Comparison of ENCODE assay signal across 1 cellular context in the genomic region with DNA sequence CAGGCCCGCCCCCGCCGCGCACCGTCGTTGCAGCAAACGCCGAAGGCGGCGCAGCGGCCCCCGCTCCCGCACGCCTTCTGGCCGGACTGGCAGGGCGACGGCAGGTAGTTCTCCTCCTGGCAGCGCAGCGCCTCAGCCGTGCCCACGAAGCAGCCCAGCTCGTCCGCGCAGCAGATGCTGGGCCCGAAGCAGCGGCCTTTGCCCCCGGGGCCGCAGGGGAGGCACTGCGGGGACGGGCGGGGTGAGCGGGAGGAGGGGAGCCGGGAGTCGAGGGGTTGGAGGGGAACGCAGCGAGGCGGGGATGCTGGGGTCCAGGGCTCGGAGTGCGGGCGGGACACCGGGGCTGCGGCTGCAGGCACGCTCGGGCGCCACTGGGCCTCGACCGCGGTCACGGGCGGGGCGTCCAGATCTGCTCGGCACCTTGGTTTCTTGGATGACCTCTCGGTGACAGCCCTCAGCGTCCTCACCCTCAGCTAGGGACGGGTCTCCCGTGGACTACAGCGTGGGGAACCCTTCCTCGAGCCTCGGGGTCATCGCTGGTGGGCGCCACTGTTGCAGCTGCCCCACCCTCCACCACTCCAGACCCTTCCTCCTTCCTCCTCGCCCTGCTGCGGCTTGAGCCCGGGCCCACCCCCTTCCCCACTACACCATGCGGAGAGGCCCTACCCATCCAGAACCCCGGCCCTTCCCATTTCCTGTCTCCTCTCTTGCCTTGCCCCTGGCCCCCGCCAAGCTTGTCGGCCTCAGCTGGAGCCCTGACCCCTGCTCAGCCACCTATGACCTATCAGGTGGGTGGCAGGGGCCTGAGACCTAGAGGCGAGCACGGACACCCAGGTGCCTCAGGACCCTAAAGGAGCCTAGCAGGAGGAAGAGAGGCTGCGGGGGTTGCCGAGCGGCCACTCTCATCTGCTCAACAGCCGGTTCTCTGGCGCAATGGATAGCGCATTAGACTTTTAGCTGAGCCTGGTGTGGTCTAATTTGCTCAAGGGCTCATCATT.
TF ChIP-seq lines count a peak whose summit lies in the region.

No MANE protein-coding gene starts in this region.

TF ChIP-seq in HepG2, 621 proteins besides CTCF, POLR2A, EP300 and RAD21 (continued from another document and continues in another):
- TF ChIP-seq, protein P1, sequence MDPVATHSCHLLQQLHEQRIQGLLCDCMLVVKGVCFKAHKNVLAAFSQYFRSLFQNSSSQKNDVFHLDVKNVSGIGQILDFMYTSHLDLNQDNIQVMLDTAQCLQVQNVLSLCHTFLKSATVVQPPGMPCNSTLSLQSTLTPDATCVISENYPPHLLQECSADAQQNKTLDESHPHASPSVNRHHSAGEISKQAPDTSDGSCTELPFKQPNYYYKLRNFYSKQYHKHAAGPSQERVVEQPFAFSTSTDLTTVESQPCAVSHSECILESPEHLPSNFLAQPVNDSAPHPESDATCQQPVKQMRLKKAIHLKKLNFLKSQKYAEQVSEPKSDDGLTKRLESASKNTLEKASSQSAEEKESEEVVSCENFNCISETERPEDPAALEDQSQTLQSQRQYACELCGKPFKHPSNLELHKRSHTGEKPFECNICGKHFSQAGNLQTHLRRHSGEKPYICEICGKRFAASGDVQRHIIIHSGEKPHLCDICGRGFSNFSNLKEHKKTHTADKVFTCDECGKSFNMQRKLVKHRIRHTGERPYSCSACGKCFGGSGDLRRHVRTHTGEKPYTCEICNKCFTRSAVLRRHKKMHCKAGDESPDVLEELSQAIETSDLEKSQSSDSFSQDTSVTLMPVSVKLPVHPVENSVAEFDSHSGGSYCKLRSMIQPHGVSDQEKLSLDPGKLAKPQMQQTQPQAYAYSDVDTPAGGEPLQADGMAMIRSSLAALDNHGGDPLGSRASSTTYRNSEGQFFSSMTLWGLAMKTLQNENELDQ (CRISPR knock-in tag; IDR thresholded peaks at IDR 0.05; ENCODE audit: borderline replicate concordance) = no peak
- TF ChIP-seq KDM4B (CRISPR knock-in tag; IDR thresholded peaks at IDR 0.05) (no peak), KDM1A (CRISPR knock-in tag; IDR thresholded peaks at IDR 0.05) (no peak), KAT8 (CRISPR knock-in tag; IDR thresholded peaks at IDR 0.05) (no peak), CBX2 (IDR thresholded peaks at IDR 0.05; ENCODE audit: low read depth, low read length) (no peak), CBX2 (CRISPR knock-in tag; IDR thresholded peaks at IDR 0.05; ENCODE audit: low read depth) (no peak), GABPB1 (CRISPR knock-in tag; IDR thresholded peaks at IDR 0.05) (no peak; the same call in 1 of the 2 replicates), SRSF1 (optimal IDR thresholded peaks at IDR 0.05; ENCODE audit: low read depth, low read length) (no peak), SYNCRIP (IDR thresholded peaks at IDR 0.05; ENCODE audit: insufficient read depth, low read depth, low read length) (no peak), ZNF605 (CRISPR knock-in tag; IDR thresholded peaks at IDR 0.05) (no peak), KAT2B (IDR thresholded peaks at IDR 0.05; ENCODE audit: borderline replicate concordance, low read depth, low read length) (no peak), RARA (CRISPR knock-in tag; IDR thresholded peaks at IDR 0.05) (no peak), ZNF451 (CRISPR knock-in tag; IDR thresholded peaks at IDR 0.05) (no peak), RXRA (CRISPR knock-in tag; IDR thresholded peaks at IDR 0.05) (no peak), SP2 (CRISPR knock-in tag; IDR thresholded peaks at IDR 0.05) (no peak), MLLT10 (CRISPR knock-in tag; IDR thresholded peaks at IDR 0.05) (no peak), ZNF660 (CRISPR knock-in tag; IDR thresholded peaks at IDR 0.05; ENCODE audit: borderline replicate concordance, low read depth) (no peak), ZNF558 (CRISPR knock-in tag; IDR thresholded peaks at IDR 0.05; ENCODE audit: borderline replicate concordance) (no peak), ZNF720 (CRISPR knock-in tag; IDR thresholded peaks at IDR 0.05) (no peak), KDM6A (CRISPR knock-in tag; IDR thresholded peaks at IDR 0.05; ENCODE audit: low read depth) (no peak), ZNF33A (CRISPR knock-in tag; IDR thresholded peaks at IDR 0.05; ENCODE audit: borderline replicate concordance) (no peak), MATR3 (CRISPR knock-in tag; IDR thresholded peaks at IDR 0.05) (no peak), CBX1 (IDR thresholded peaks at IDR 0.05; ENCODE audit: low read depth) (no peak), HNRNPK (IDR thresholded peaks at IDR 0.05; ENCODE audit: low read depth, low read length, poor library complexity, severe bottlenecking) (peak; percentile 74), ZNF446 (CRISPR knock-in tag; IDR thresholded peaks at IDR 0.05) (no peak), ZBTB8A (CRISPR knock-in tag; IDR thresholded peaks at IDR 0.05; ENCODE audit: borderline replicate concordance, low read depth) (no peak), SUZ12 (IDR thresholded peaks at IDR 0.05; ENCODE audit: low read depth, low read length) (no peak), ZNF768 (CRISPR knock-in tag; IDR thresholded peaks at IDR 0.05) (no peak), ZNF839 (CRISPR knock-in tag; IDR thresholded peaks at IDR 0.05; ENCODE audit: borderline replicate concordance) (no peak; the same call in 1 of the 2 replicates), CCDC6 (CRISPR knock-in tag; IDR thresholded peaks at IDR 0.05) (no peak), SP4 (CRISPR knock-in tag; IDR thresholded peaks at IDR 0.05) (no peak), ZNF879 (CRISPR knock-in tag; IDR thresholded peaks at IDR 0.05) (no peak), FOXK1 (CRISPR knock-in tag; IDR thresholded peaks at IDR 0.05; ENCODE audit: borderline replicate concordance, low read depth) (no peak), MAF1 (CRISPR knock-in tag; IDR thresholded peaks at IDR 0.05; ENCODE audit: borderline replicate concordance) (no peak), ZNF563 (CRISPR knock-in tag; IDR thresholded peaks at IDR 0.05) (no peak), ZNF772 (CRISPR knock-in tag; IDR thresholded peaks at IDR 0.05) (no peak), ZNF549 (CRISPR knock-in tag; IDR thresholded peaks at IDR 0.05) (no peak), HES4 (CRISPR knock-in tag; IDR thresholded peaks at IDR 0.05; ENCODE audit: borderline replicate concordance) (no peak)
- TF ChIP-seq, protein P2, sequence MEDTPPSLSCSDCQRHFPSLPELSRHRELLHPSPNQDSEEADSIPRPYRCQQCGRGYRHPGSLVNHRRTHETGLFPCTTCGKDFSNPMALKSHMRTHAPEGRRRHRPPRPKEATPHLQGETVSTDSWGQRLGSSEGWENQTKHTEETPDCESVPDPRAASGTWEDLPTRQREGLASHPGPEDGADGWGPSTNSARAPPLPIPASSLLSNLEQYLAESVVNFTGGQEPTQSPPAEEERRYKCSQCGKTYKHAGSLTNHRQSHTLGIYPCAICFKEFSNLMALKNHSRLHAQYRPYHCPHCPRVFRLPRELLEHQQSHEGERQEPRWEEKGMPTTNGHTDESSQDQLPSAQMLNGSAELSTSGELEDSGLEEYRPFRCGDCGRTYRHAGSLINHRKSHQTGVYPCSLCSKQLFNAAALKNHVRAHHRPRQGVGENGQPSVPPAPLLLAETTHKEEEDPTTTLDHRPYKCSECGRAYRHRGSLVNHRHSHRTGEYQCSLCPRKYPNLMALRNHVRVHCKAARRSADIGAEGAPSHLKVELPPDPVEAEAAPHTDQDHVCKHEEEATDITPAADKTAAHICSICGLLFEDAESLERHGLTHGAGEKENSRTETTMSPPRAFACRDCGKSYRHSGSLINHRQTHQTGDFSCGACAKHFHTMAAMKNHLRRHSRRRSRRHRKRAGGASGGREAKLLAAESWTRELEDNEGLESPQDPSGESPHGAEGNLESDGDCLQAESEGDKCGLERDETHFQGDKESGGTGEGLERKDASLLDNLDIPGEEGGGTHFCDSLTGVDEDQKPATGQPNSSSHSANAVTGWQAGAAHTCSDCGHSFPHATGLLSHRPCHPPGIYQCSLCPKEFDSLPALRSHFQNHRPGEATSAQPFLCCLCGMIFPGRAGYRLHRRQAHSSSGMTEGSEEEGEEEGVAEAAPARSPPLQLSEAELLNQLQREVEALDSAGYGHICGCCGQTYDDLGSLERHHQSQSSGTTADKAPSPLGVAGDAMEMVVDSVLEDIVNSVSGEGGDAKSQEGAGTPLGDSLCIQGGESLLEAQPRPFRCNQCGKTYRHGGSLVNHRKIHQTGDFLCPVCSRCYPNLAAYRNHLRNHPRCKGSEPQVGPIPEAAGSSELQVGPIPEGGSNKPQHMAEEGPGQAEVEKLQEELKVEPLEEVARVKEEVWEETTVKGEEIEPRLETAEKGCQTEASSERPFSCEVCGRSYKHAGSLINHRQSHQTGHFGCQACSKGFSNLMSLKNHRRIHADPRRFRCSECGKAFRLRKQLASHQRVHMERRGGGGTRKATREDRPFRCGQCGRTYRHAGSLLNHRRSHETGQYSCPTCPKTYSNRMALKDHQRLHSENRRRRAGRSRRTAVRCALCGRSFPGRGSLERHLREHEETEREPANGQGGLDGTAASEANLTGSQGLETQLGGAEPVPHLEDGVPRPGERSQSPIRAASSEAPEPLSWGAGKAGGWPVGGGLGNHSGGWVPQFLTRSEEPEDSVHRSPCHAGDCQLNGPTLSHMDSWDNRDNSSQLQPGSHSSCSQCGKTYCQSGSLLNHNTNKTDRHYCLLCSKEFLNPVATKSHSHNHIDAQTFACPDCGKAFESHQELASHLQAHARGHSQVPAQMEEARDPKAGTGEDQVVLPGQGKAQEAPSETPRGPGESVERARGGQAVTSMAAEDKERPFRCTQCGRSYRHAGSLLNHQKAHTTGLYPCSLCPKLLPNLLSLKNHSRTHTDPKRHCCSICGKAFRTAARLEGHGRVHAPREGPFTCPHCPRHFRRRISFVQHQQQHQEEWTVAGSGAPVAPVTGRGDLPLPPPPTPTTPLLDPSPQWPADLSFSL (CRISPR knock-in tag; IDR thresholded peaks at IDR 0.05) = no peak
- TF ChIP-seq, protein P3, sequence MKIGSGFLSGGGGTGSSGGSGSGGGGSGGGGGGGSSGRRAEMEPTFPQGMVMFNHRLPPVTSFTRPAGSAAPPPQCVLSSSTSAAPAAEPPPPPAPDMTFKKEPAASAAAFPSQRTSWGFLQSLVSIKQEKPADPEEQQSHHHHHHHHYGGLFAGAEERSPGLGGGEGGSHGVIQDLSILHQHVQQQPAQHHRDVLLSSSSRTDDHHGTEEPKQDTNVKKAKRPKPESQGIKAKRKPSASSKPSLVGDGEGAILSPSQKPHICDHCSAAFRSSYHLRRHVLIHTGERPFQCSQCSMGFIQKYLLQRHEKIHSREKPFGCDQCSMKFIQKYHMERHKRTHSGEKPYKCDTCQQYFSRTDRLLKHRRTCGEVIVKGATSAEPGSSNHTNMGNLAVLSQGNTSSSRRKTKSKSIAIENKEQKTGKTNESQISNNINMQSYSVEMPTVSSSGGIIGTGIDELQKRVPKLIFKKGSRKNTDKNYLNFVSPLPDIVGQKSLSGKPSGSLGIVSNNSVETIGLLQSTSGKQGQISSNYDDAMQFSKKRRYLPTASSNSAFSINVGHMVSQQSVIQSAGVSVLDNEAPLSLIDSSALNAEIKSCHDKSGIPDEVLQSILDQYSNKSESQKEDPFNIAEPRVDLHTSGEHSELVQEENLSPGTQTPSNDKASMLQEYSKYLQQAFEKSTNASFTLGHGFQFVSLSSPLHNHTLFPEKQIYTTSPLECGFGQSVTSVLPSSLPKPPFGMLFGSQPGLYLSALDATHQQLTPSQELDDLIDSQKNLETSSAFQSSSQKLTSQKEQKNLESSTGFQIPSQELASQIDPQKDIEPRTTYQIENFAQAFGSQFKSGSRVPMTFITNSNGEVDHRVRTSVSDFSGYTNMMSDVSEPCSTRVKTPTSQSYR (CRISPR knock-in tag; IDR thresholded peaks at IDR 0.05; ENCODE audit: borderline replicate concordance) = no peak
- TF ChIP-seq, protein P4, sequence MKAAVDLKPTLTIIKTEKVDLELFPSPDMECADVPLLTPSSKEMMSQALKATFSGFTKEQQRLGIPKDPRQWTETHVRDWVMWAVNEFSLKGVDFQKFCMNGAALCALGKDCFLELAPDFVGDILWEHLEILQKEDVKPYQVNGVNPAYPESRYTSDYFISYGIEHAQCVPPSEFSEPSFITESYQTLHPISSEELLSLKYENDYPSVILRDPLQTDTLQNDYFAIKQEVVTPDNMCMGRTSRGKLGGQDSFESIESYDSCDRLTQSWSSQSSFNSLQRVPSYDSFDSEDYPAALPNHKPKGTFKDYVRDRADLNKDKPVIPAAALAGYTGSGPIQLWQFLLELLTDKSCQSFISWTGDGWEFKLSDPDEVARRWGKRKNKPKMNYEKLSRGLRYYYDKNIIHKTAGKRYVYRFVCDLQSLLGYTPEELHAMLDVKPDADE (CRISPR knock-in tag; IDR thresholded peaks at IDR 0.05) = no peak
- TF ChIP-seq, protein P5, sequence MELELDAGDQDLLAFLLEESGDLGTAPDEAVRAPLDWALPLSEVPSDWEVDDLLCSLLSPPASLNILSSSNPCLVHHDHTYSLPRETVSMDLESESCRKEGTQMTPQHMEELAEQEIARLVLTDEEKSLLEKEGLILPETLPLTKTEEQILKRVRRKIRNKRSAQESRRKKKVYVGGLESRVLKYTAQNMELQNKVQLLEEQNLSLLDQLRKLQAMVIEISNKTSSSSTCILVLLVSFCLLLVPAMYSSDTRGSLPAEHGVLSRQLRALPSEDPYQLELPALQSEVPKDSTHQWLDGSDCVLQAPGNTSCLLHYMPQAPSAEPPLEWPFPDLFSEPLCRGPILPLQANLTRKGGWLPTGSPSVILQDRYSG (CRISPR knock-in tag; IDR thresholded peaks at IDR 0.05) = no peak
- TF ChIP-seq, protein P6, sequence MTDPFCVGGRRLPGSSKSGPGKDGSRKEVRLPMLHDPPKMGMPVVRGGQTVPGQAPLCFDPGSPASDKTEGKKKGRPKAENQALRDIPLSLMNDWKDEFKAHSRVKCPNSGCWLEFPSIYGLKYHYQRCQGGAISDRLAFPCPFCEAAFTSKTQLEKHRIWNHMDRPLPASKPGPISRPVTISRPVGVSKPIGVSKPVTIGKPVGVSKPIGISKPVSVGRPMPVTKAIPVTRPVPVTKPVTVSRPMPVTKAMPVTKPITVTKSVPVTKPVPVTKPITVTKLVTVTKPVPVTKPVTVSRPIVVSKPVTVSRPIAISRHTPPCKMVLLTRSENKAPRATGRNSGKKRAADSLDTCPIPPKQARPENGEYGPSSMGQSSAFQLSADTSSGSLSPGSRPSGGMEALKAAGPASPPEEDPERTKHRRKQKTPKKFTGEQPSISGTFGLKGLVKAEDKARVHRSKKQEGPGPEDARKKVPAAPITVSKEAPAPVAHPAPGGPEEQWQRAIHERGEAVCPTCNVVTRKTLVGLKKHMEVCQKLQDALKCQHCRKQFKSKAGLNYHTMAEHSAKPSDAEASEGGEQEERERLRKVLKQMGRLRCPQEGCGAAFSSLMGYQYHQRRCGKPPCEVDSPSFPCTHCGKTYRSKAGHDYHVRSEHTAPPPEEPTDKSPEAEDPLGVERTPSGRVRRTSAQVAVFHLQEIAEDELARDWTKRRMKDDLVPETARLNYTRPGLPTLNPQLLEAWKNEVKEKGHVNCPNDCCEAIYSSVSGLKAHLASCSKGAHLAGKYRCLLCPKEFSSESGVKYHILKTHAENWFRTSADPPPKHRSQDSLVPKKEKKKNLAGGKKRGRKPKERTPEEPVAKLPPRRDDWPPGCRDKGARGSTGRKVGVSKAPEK (CRISPR knock-in tag; IDR thresholded peaks at IDR 0.05; ENCODE audit: borderline replicate concordance) = no peak
- TF ChIP-seq, protein P7, sequence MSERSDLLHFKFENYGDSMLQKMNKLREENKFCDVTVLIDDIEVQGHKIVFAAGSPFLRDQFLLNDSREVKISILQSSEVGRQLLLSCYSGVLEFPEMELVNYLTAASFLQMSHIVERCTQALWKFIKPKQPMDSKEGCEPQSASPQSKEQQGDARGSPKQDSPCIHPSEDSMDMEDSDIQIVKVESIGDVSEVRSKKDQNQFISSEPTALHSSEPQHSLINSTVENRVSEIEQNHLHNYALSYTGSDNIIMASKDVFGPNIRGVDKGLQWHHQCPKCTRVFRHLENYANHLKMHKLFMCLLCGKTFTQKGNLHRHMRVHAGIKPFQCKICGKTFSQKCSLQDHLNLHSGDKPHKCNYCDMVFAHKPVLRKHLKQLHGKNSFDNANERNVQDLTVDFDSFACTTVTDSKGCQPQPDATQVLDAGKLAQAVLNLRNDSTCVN (CRISPR knock-in tag; IDR thresholded peaks at IDR 0.05; ENCODE audit: borderline replicate concordance) = no peak
